In genomic region chr11:94238154-94238735, GRCh38 we compare ENCODE assay signal across 8 cellular contexts.
DNase-seq lines count a peak whose midpoint lies in the region; ATAC-seq, FAIRE-seq and TF ChIP-seq lines count a peak whose summit lies in the region.
"Not testable (repeated sequence)": the region's sequence is repeated elsewhere in the genome, so short reads cannot be mapped to it uniquely, and the experiment has no call there.

No MANE protein-coding gene starts in this region.

- TF ChIP-seq POLR2A in H1 (IDR thresholded peaks at IDR 0.05; ENCODE audit: control extremely low read depth in 1 of 2, low read depth in 2 of 2, low read length in 2 of 2) = not testable (repeated sequence)

- not testable (repeated sequence) for H3K14ac ChIP-seq in H1 (ENCODE audit: insufficient read length)

- not testable (repeated sequence) for H3K27ac Mint-ChIP-seq in GM23338; T-helper 17 cell; activated T-helper 1 cell treated with anti-CD3 and anti-CD28 coated beads, Interleukin-12 subunit alpha, Interleukin-12 subunit beta, Interleukin-2, Interleukin-4 antibody, amounts not matched to agents 30 ng/mL and 10 ng/mL and 1 ng/mL, durations not matched to agents 14 hours and 24 hours and 36 hours; neural progenitor cell

- peak overlapping the region; percentile 38 for H2BK20ac ChIP-seq in H1 (ENCODE audit: low read length)

- H3K36me3 ChIP-seq in GM23338 (ENCODE audit: insufficient read depth) = peaks cover 18% of the 10 kb centered on the region
- not testable (repeated sequence) for H3K36me3 ChIP-seq in H1 (ENCODE audit: control insufficient read depth in 2 of 4, insufficient read depth in 4 of 4, low read length in 3 of 4); neural progenitor cell; upper lobe of right lung

- FAIRE-seq in H1 (lab: Jason Lieb, UNC) = not testable (repeated sequence)

- H3K27me3 Mint-ChIP-seq in GM23338 (ENCODE audit: insufficient read depth, low read depth, poor library complexity); T-helper 17 cell; activated T-helper 1 cell treated with anti-CD3 and anti-CD28 coated beads, Interleukin-12 subunit alpha, Interleukin-12 subunit beta, Interleukin-2, Interleukin-4 antibody, amounts not matched to agents 30 ng/mL and 10 ng/mL and 1 ng/mL, durations not matched to agents 14 hours and 24 hours and 36 hours (ENCODE audit: insufficient read depth); neural progenitor cell (ENCODE audit: insufficient read depth, low read depth): not testable (repeated sequence)

- TF ChIP-seq RAD21 in H1 (IDR thresholded peaks at IDR 0.05 in 1 of 2, conservative IDR thresholded peaks at IDR 0.05 in 1 of 2; ENCODE audit: low read depth in 2 of 2, low read length in 2 of 2) = not testable (repeated sequence)

- not testable (repeated sequence) for H4K20me1 ChIP-seq in GM23338 (replicated peaks; ENCODE audit: insufficient read depth); H1 (replicated peaks in 1 of 2; ENCODE audit: control insufficient read depth in 1 of 2, insufficient read depth in 2 of 2, low read length in 2 of 2); neural progenitor cell (ENCODE audit: low read depth)

- not testable (repeated sequence) for ATAC-seq in GM23338, T-helper 17 cell
- ATAC-seq in right cardiac atrium = peak; percentile 19 to 81
- ATAC-seq in upper lobe of right lung = peak; percentile 48

- H3K4me2 ChIP-seq in GM23338 (peak overlapping the region; percentile 46), H1 (ENCODE audit: insufficient read depth in 1 of 2, low read depth in 2 of 2, low read length in 2 of 2) (peak overlapping the region; percentile 38 to 56; a peak in 3 of 4 replicates)
- H3K4me2 ChIP-seq in neural progenitor cell = not testable (repeated sequence)

- DNase-seq in GM23338 (ENCODE audit: low spot score) = peak; percentile 8
- peak in 2 of 3 donors; percentile 12 to 16 for DNase-seq in T-helper 17 cell
- DNase-seq in activated T-helper 1 cell treated with anti-CD3 and anti-CD28 coated beads, Interleukin-12 subunit alpha, Interleukin-12 subunit beta, Interleukin-2, Interleukin-4 antibody, amounts not matched to agents 30 ng/mL and 10 ng/mL and 1 ng/mL, durations not matched to agents 14 hours and 24 hours and 36 hours (ENCODE audit: low spot score) = peak; percentile 1
- DNase-seq in H1 (ENCODE audit: low read depth in 1 of 2, low spot score in 2 of 2); neural progenitor cell (ENCODE audit: low spot score): not testable (repeated sequence)
- peak; percentile 37 to 75 (median 58) for DNase-seq in right cardiac atrium
- peak; percentile 11 for DNase-seq in stimulated activated CD4-positive, alpha-beta T cell treated with anti-CD3 and anti-CD28 coated beads, Interleukin-2, amount 100 ng/mL, for 4 hours (ENCODE audit: low read depth)
- peak; percentile 71 for DNase-seq in upper lobe of right lung

- H3K36me3 Mint-ChIP-seq in GM23338 (ENCODE audit: low read depth); T-helper 17 cell (ENCODE audit: low read depth); activated T-helper 1 cell treated with anti-CD3 and anti-CD28 coated beads, Interleukin-12 subunit alpha, Interleukin-12 subunit beta, Interleukin-2, Interleukin-4 antibody, amounts not matched to agents 30 ng/mL and 10 ng/mL and 1 ng/mL, durations not matched to agents 14 hours and 24 hours and 36 hours (ENCODE audit: low read depth); neural progenitor cell: not testable (repeated sequence)

- H2AFZ ChIP-seq in GM23338 (peak overlapping the region; percentile 95), H1 (ENCODE audit: low read length) (peak overlapping the region; percentile 60), neural progenitor cell (replicated peaks) (peak overlapping the region; percentile 45)

- H3K27ac ChIP-seq in GM23338 (ENCODE audit: low read depth); H1 (ENCODE audit: low read depth, low read length); right cardiac atrium (ENCODE audit: low read length); neural progenitor cell; upper lobe of right lung: not testable (repeated sequence)

- peak overlapping the region; percentile 22; the same call in 1 of the 2 replicates for H2BK15ac ChIP-seq in H1 (ENCODE audit: low read length)

- intact Hi-C loops in activated T-helper 1 cell treated with anti-CD3 and anti-CD28 coated beads, Interleukin-12 subunit alpha, Interleukin-12 subunit beta, Interleukin-2, Interleukin-4 antibody, amounts not matched to agents 30 ng/mL and 10 ng/mL and 1 ng/mL, durations not matched to agents 14 hours and 24 hours and 36 hours (cut with micrococcal nuclease); right cardiac atrium (cut with DNase I); upper lobe of right lung (cut with DNase I): not testable (repeated sequence)

- CTCF ChIA-PET in H1 (lab: Charles Lee; ENCODE audit: partially characterized antibody) = interaction anchor here (0.6 to 2.5 kb wide), 27 partner anchors 15 to 527 kb away, joined by 3 to 65 read pairs (median 5); partner anchors contain the start of genes IZUMO1R and PANX1

- 0 out of 2 replicates have a peak overlapping the region, but pooled peaks have one; percentile 56 for H2BK12ac ChIP-seq in H1 (ENCODE audit: low read depth, low read length)

- not testable (repeated sequence) for H3K23me2 ChIP-seq in H1 (ENCODE audit: low read depth, low read length)

- H3K9me3 Mint-ChIP-seq in GM23338; activated T-helper 1 cell treated with anti-CD3 and anti-CD28 coated beads, Interleukin-12 subunit alpha, Interleukin-12 subunit beta, Interleukin-2, Interleukin-4 antibody, amounts not matched to agents 30 ng/mL and 10 ng/mL and 1 ng/mL, durations not matched to agents 14 hours and 24 hours and 36 hours; neural progenitor cell: not testable (repeated sequence)

- H2BK5ac ChIP-seq in H1 (ENCODE audit: low read depth, low read length) = peak overlapping the region; percentile 55; the same call in 1 of the 2 replicates

- TF ChIP-seq EP300 in H1 (IDR thresholded peaks at IDR 0.05; ENCODE audit: borderline replicate concordance in 1 of 2, low read depth in 2 of 2, low read length in 2 of 2) = not testable (repeated sequence)

- POLR2A ChIA-PET in H1 (lab: Charles Lee; ENCODE audit: partially characterized antibody) = interaction anchor here (0.9 to 1.9 kb wide), 8 partner anchors 10 to 497 kb away, joined by 3 to 9 read pairs (median 4); partner anchors contain the start of genes C11orf54, PANX1 and TAF1D

- not testable (repeated sequence) for H3K23ac ChIP-seq in H1 (ENCODE audit: insufficient read length)

- H4K91ac ChIP-seq in H1 (replicated peaks; ENCODE audit: insufficient read length, low read length) = peak overlapping the region; percentile 78

- not testable (repeated sequence) for H2AK5ac ChIP-seq in H1 (ENCODE audit: low read depth, low read length)

- H3K56ac ChIP-seq in H1 (replicated peaks; ENCODE audit: insufficient read length, low read depth, low read length) = not testable (repeated sequence)

- not testable (repeated sequence) for H3K9ac ChIP-seq in H1 (replicated peaks in 1 of 4; ENCODE audit: extremely low read depth in 1 of 4, low read depth in 3 of 4, low read length in 3 of 4); neural progenitor cell

- peaks cover 19% of the 10 kb centered on the region for H3K9me2 ChIP-seq in GM23338 (ENCODE audit: insufficient read depth)

- TF ChIP-seq CTCF in GM23338 (conservative IDR thresholded peaks at IDR 0.05; ENCODE audit: low read depth in 2 of 2); H1 (IDR thresholded peaks at IDR 0.05; ENCODE audit: control extremely low read depth in 1 of 3, insufficient read depth in 1 of 3, low read depth in 1 of 3, low read length in 3 of 3); neural progenitor cell (IDR thresholded peaks at IDR 0.05); upper lobe of right lung (IDR thresholded peaks at IDR 0.05): not testable (repeated sequence)

- not testable (repeated sequence) for H3K79me1 ChIP-seq in H1 (ENCODE audit: low read depth, low read length)

- 89% methylated on average over 24 of the region's 24 CpGs; no CpG with 5 or more reads in 1 of the 2 experiments for WGBS in H1 (ENCODE audit: extremely low coverage in 1 of 2, insufficient coverage in 1 of 2, insufficient read length in 1 of 2, insufficient replicate concordance in 2 of 2, low coverage in 1 of 2, low lambda C conversion rate in 2 of 2, missing lambda C conversion rate in 1 of 2), 2 experiments
- 92% methylated on average over 24 of the region's 24 CpGs for WGBS in right cardiac atrium

- not testable (repeated sequence) for H3K4me3 Mint-ChIP-seq in GM23338; T-helper 17 cell; activated T-helper 1 cell treated with anti-CD3 and anti-CD28 coated beads, Interleukin-12 subunit alpha, Interleukin-12 subunit beta, Interleukin-2, Interleukin-4 antibody, amounts not matched to agents 30 ng/mL and 10 ng/mL and 1 ng/mL, durations not matched to agents 14 hours and 24 hours and 36 hours; neural progenitor cell

- H3K9me3 ChIP-seq in T-helper 17 cell (ENCODE audit: control insufficient read depth, low read length, poor library complexity, severe bottlenecking); H1 (ENCODE audit: insufficient read depth in 2 of 2, low read depth in 1 of 2, low read length in 1 of 2); right cardiac atrium (ENCODE audit: control insufficient read depth, low read length): not testable (repeated sequence)
- peaks cover 12% of the 10 kb centered on the region for H3K9me3 ChIP-seq in neural progenitor cell (ENCODE audit: low read depth)
- peaks cover 11% of the 10 kb centered on the region for H3K9me3 ChIP-seq in upper lobe of right lung

- not testable (repeated sequence) for H3K4me1 ChIP-seq in GM23338 (ENCODE audit: insufficient read depth); H1 (replicated peaks in 1 of 4; ENCODE audit: control insufficient read depth in 3 of 4, insufficient read depth in 4 of 4, low read length in 3 of 4); right cardiac atrium (ENCODE audit: control insufficient read depth, insufficient read depth, low read length); neural progenitor cell; upper lobe of right lung

- H3K4me3 ChIP-seq in GM23338 = peak overlapping the region; percentile 33
- H3K4me3 ChIP-seq in H1 (ENCODE audit: extremely low read depth in 1 of 4, insufficient read depth in 2 of 4, low read depth in 3 of 4, low read length in 4 of 4) = peak overlapping the region in 1 of 4 experiments; percentile 24; a peak in 1 of 8 replicates
- not testable (repeated sequence) for H3K4me3 ChIP-seq in right cardiac atrium (ENCODE audit: low read length); neural progenitor cell; upper lobe of right lung

- H3K27me3 ChIP-seq in GM23338 (ENCODE audit: insufficient read depth); H1 (replicated peaks in 1 of 4; ENCODE audit: control insufficient read depth in 3 of 4, extremely low read depth in 1 of 4, insufficient read depth in 3 of 4, low read length in 3 of 4); right cardiac atrium (ENCODE audit: control insufficient read depth, insufficient read depth); neural progenitor cell; upper lobe of right lung: not testable (repeated sequence)

- not testable (repeated sequence) for H3K4ac ChIP-seq in H1 (replicated peaks; ENCODE audit: insufficient read length, low read depth, low read length)

- H4K5ac ChIP-seq in H1 (ENCODE audit: insufficient read length, low read depth, low read length) = not testable (repeated sequence)

- H3K18ac ChIP-seq in H1 (ENCODE audit: extremely low read depth, low read length) = peak overlapping the region; percentile 56; the same call in 1 of the 2 replicates

- not testable (repeated sequence) for H3K79me2 ChIP-seq in GM23338 (replicated peaks; ENCODE audit: insufficient read depth); H1 (ENCODE audit: control insufficient read depth in 1 of 2, insufficient read depth in 2 of 2, low read length in 2 of 2); neural progenitor cell (ENCODE audit: low read depth)

- not testable (repeated sequence) for H3K4me1 Mint-ChIP-seq in GM23338; T-helper 17 cell; activated T-helper 1 cell treated with anti-CD3 and anti-CD28 coated beads, Interleukin-12 subunit alpha, Interleukin-12 subunit beta, Interleukin-2, Interleukin-4 antibody, amounts not matched to agents 30 ng/mL and 10 ng/mL and 1 ng/mL, durations not matched to agents 14 hours and 24 hours and 36 hours (ENCODE audit: low read depth); neural progenitor cell

- peak overlapping the region; percentile 72; the same call in 1 of the 2 replicates for H4K8ac ChIP-seq in H1 (ENCODE audit: extremely low read depth, insufficient read depth, low read length)

- not testable (repeated sequence) for H3F3A ChIP-seq in GM23338 (replicated peaks; ENCODE audit: low read depth); neural progenitor cell (ENCODE audit: low read depth)

- not testable (repeated sequence) for H2BK120ac ChIP-seq in H1 (replicated peaks; ENCODE audit: low read depth, low read length)

Comparison
In these comparisons a context has a peak if more than half of its experiments do, and no peak if none do; other contexts are left out.
1. H2AFZ ChIP-seq: peak in every context shown above with its lines; median percentile 95 in GM23338; 60 in H1; 45 in neural progenitor cell.